Comparison of ENCODE assay signal across 8 cellular contexts in genomic region chr12:66188584-66189475, GRCh38. TPM values are rescaled to one million over a fixed set of nuclear protein-coding genes. Genes with fewer than 3 reads are reported as not detected.
DNase-seq lines count a peak whose midpoint lies in the region; ATAC-seq and TF ChIP-seq lines count a peak whose summit lies in the region.

Gene IRAK3 (plus strand): TSS chr12:66189214. CDS start chr12:66189300, 86 bp downstream.

- H3K9me3 Mint-ChIP-seq in chondrocyte (ENCODE audit: low read depth): peaks cover 6% of the 10 kb centered on the region

- DNase-seq in T-helper 2 cell (peak in 4 of 5 experiments; percentile 4 to 67 (median 17)), chondrocyte (ENCODE audit: low spot score) (no peak), kidney tubule cell (ENCODE audit: low spot score) (peak; percentile 22), superior temporal gyrus (ENCODE audit: extremely low spot score) (no peak)
- peak; percentile 29 for DNase-seq in stimulated activated CD4-positive, alpha-beta T cell treated with anti-CD3 and anti-CD28 coated beads, Interleukin-4, amount 100 ng/mL, for 1 hour

- no peak within 1 kb of the TSS for H3K9ac ChIP-seq in BLaER1

- peak within 1 kb of the TSS; percentile 65 for H3K4me3 Mint-ChIP-seq in chondrocyte (ENCODE audit: unreplicated experiment)

- H3K27ac ChIP-seq in BLaER1: no peak within 1 kb of the TSS

- H3K4me1 Mint-ChIP-seq in chondrocyte (ENCODE audit: low read depth): peaks cover 4% of the 10 kb centered on the region

- H4K20me1 ChIP-seq in BLaER1: no peaks in the 10 kb centered on the region

- no peaks in the 10 kb centered on the region for H3K36me3 ChIP-seq in BLaER1

- peak; percentile 66 for ATAC-seq in GM18909 (IDR thresholded peaks at IDR 0.05; ENCODE audit: poor library complexity, unreplicated experiment)
- peak; percentile 61 for ATAC-seq in HG03135 (IDR thresholded peaks at IDR 0.05; ENCODE audit: unreplicated experiment)

- peaks cover 26% of the 10 kb centered on the region for H3K9me3 ChIP-seq in BLaER1

- no peak within 1 kb of the TSS for H3K27ac Mint-ChIP-seq in chondrocyte (ENCODE audit: unreplicated experiment)

- H3K36me3 Mint-ChIP-seq in chondrocyte (ENCODE audit: low read depth): no peaks in the 10 kb centered on the region

- H3K4me1 ChIP-seq in BLaER1: peaks cover 8% of the 10 kb centered on the region; the same call in 1 of the 2 replicates

- peaks cover 11% of the 10 kb centered on the region for H3K27me3 Mint-ChIP-seq in chondrocyte (ENCODE audit: low read depth)

- TF ChIP-seq CTCF in chondrocyte (IDR thresholded peaks at IDR 0.05): no peak

- peak within 1 kb of the TSS; percentile 59 for H3K4me3 ChIP-seq in BLaER1

- H3K4me2 ChIP-seq in BLaER1: peak within 1 kb of the TSS; percentile 63

- peaks cover 50% of the 10 kb centered on the region for H3K27me3 ChIP-seq in BLaER1

RNA-seq across cellular contexts. Expression of gene IRAK3, which starts in this region (rescaled TPM):
- 0.97 to 2.0 TPM (median 1.9 TPM) in 3 replicates for total RNA-seq in chondrocyte

Comparison
In these comparisons a context has a peak if more than half of its experiments do, and no peak if none do; other contexts are left out.
1. DNase-seq: peak in T-helper 2 cell (4 of 5), kidney tubule cell (single experiment) and stimulated activated CD4-positive, alpha-beta T cell treated with anti-CD3 and anti-CD28 coated beads, Interleukin-4, amount 100 ng/mL, for 1 hour (single experiment); none in chondrocyte (single experiment) and superior temporal gyrus (single experiment).